18 cellular contexts compared by ENCODE assay signal in the genomic region with DNA sequence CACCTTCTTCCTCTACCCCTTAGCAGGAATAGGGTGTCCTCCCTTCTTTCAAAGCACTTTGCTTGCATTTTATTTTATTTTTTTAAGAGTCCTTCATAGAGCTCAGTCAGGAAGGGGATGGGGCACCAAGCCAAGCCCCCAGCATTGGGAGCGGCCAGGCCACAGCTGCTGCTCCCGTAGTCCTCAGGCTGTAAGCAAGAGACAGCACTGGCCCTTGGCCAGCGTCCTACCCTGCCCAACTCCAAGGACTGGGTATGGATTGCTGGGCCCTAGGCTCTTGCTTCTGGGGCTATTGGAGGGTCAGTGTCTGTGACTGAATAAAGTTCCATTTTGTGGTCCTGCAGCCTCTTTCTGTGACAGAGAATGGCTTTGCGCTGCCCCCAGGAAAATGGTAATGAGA. TPM values are rescaled to one million over a fixed set of nuclear protein-coding genes. Genes with fewer than 3 reads are reported as not detected.
DNase-seq lines count a peak whose midpoint lies in the region; ATAC-seq and TF ChIP-seq lines count a peak whose summit lies in the region.
"Had no signal": no experiment of that assay in that cellular context is flagged by ENCODE, and none has a peak within 500 bp of the region (broad histone marks: within the 10 kb centered on the region; RNA-seq: fewer than 3 reads in every experiment).

No MANE protein-coding gene starts in this region.

- H3K27me3 ChIP-seq in WERI-Rb-1 (ENCODE audit: insufficient read depth, low read depth, severe bottlenecking) (no peaks in the 10 kb centered on the region), suprapubic skin (no peaks in the 10 kb centered on the region)
- H3K27me3 ChIP-seq: tibial artery had no signal

- H3K4me1 ChIP-seq in mesodermal cell (ENCODE audit: control insufficient read depth, insufficient read depth, low read length, poor library complexity, severe bottlenecking) (peaks cover 3% of the 10 kb centered on the region), suprapubic skin (peaks cover 13% of the 10 kb centered on the region)

- no peaks in the 10 kb centered on the region for H3K9me3 ChIP-seq in WERI-Rb-1 (ENCODE audit: severe bottlenecking)
- H3K9me3 ChIP-seq in mesodermal cell (ENCODE audit: control insufficient read depth, low read length): no peaks in the 10 kb centered on the region
- no peaks in the 10 kb centered on the region for H3K9me3 ChIP-seq in suprapubic skin
- H3K9me3 ChIP-seq: tibial artery had no signal

- TF ChIP-seq CTCF in WERI-Rb-1 (IDR thresholded peaks at IDR 0.05; ENCODE audit: low read depth, low read length) (no peak), suprapubic skin (IDR thresholded peaks at IDR 0.05) (no peak)

- H3K4me3 Mint-ChIP-seq in activated naive CD8-positive, alpha-beta T cell: no peak overlapping the region
- no peak overlapping the region for H3K4me3 Mint-ChIP-seq in activated naive CD8-positive, alpha-beta T cell treated with anti-CD3 and anti-CD28 coated beads, Interleukin-2, amount 50 U/mL, for 24 hours

- ATAC-seq in activated naive CD8-positive, alpha-beta T cell treated with anti-CD3 and anti-CD28 coated beads, Interleukin-2, amount 50 U/mL, for 24 hours: no peak
- no peak for ATAC-seq in HG03342 (IDR thresholded peaks at IDR 0.05; ENCODE audit: unreplicated experiment)

- peak overlapping the region; percentile 14; the same call in 1 of the 2 replicates for H3K27ac ChIP-seq in WERI-Rb-1
- H3K27ac ChIP-seq in mesodermal cell (ENCODE audit: low read depth, low read length, severe bottlenecking): peak overlapping the region; percentile 23
- H3K27ac ChIP-seq in suprapubic skin: peak overlapping the region; percentile 23
- H3K27ac ChIP-seq: tibial artery had no signal

- no peaks in the 10 kb centered on the region for H3K9me3 Mint-ChIP-seq in activated naive CD8-positive, alpha-beta T cell (ENCODE audit: low read depth)
- H3K9me3 Mint-ChIP-seq in activated naive CD8-positive, alpha-beta T cell treated with anti-CD3 and anti-CD28 coated beads, Interleukin-2, amount 50 U/mL, for 24 hours: no peaks in the 10 kb centered on the region

- WGBS in mesodermal cell (ENCODE audit: insufficient coverage in 2 of 2), 2 experiments: 87 to 95% methylated on average over 4 of the region's 4 CpGs
- 67% methylated on average over 4 of the region's 4 CpGs for WGBS in suprapubic skin

- TF ChIP-seq EP300 in suprapubic skin (IDR thresholded peaks at IDR 0.05): no peak

- no peak for TF ChIP-seq POLR2A in suprapubic skin (IDR thresholded peaks at IDR 0.05)

- H3K27ac Mint-ChIP-seq in activated naive CD8-positive, alpha-beta T cell: peak overlapping the region; percentile 47
- no peak overlapping the region for H3K27ac Mint-ChIP-seq in activated naive CD8-positive, alpha-beta T cell treated with anti-CD3 and anti-CD28 coated beads, Interleukin-2, amount 50 U/mL, for 24 hours

- DNase-seq in activated naive CD8-positive, alpha-beta T cell treated with anti-CD3 and anti-CD28 coated beads, Interleukin-2, amount 50 U/mL, for 24 hours: no peak
- DNase-seq in WERI-Rb-1: no peak
- DNase-seq in suprapubic skin (ENCODE audit: low spot score in 2 of 2): no peak
- DNase-seq in ecto neural progenitor cell (ENCODE audit: low spot score): no peak
- DNase-seq in COLO829 (ENCODE audit: low spot score): no peak
- DNase-seq: DMS79; left colon; MM.1S; NCI-H2081; NCI-H748 treated with DMSO at 0.1 percent for 48 hours; retina; stimulated activated CD4-positive, alpha-beta T cell treated with anti-CD3 and anti-CD28 coated beads, Interleukin-1b, Interleukin-23, amount 100 ng/mL, for 48 hours; tibial artery had no signal

- peaks cover 18% of the 10 kb centered on the region for H3K4me1 Mint-ChIP-seq in activated naive CD8-positive, alpha-beta T cell (ENCODE audit: low read depth)
- peaks cover 18% of the 10 kb centered on the region for H3K4me1 Mint-ChIP-seq in activated naive CD8-positive, alpha-beta T cell treated with anti-CD3 and anti-CD28 coated beads, Interleukin-2, amount 50 U/mL, for 24 hours

- H3K36me3 ChIP-seq in WERI-Rb-1 (peaks cover 62% of the 10 kb centered on the region), mesodermal cell (ENCODE audit: control insufficient read depth, insufficient read depth, low read length) (peaks cover 70% of the 10 kb centered on the region), suprapubic skin (peaks cover 62% of the 10 kb centered on the region)

- no peaks in the 10 kb centered on the region for H3K27me3 Mint-ChIP-seq in activated naive CD8-positive, alpha-beta T cell
- H3K27me3 Mint-ChIP-seq in activated naive CD8-positive, alpha-beta T cell treated with anti-CD3 and anti-CD28 coated beads, Interleukin-2, amount 50 U/mL, for 24 hours: no peaks in the 10 kb centered on the region

- H3K4me3 ChIP-seq in WERI-Rb-1 (ENCODE audit: low read depth, low read length) (no peak overlapping the region), mesodermal cell (ENCODE audit: extremely low read depth, insufficient read depth, low read length, poor library complexity, severe bottlenecking) (no peak overlapping the region), suprapubic skin (no peak overlapping the region)
- H3K4me3 ChIP-seq: tibial artery had no signal

- H3K36me3 Mint-ChIP-seq in activated naive CD8-positive, alpha-beta T cell: no peaks in the 10 kb centered on the region
- peaks cover 16% of the 10 kb centered on the region for H3K36me3 Mint-ChIP-seq in activated naive CD8-positive, alpha-beta T cell treated with anti-CD3 and anti-CD28 coated beads, Interleukin-2, amount 50 U/mL, for 24 hours (ENCODE audit: low read depth)

RNA-seq across cellular contexts. Expression of gene TMUB2, which starts 4.6 kb away (rescaled TPM):
- 36.3 TPM for polyA plus RNA-seq in mesodermal cell (2013, experiment 1 of 2)
- polyA plus RNA-seq in mesodermal cell (2013, experiment 2 of 2): 30.8 TPM
- 10 to 100 TPM; 31.5 to 48.8 (median 36.1) TPM for total RNA-seq in suprapubic skin

RNA-seq across cellular contexts. Expression of gene ATXN7L3, which starts 8.3 kb away (rescaled TPM):
- 72.6 TPM for polyA plus RNA-seq in mesodermal cell (2013, experiment 1 of 2)
- polyA plus RNA-seq in mesodermal cell (2013, experiment 2 of 2): 63.1 TPM
- 10 to 100 TPM; 44.1 to 75.0 (median 67.3) TPM for total RNA-seq in suprapubic skin

RNA-seq across cellular contexts. Expression of gene ASB16, which starts 20.9 kb away (rescaled TPM):
- not detected for polyA plus RNA-seq in mesodermal cell (2013, experiment 1 of 2)
- not detected for polyA plus RNA-seq in mesodermal cell (2013, experiment 2 of 2)
- total RNA-seq in suprapubic skin: not detected
- total RNA-seq: dermis microvascular lymphatic vessel endothelial cell, HT1080 had no signal

RNA-seq across cellular contexts. Expression of gene UBTF, which starts 28.1 kb away (rescaled TPM):
- 40.7 TPM for polyA plus RNA-seq in mesodermal cell (2013, experiment 1 of 2)
- polyA plus RNA-seq in mesodermal cell (2013, experiment 2 of 2): 41.7 TPM
- 100 to 1,000 TPM in 1 of 4 donors, 10 to 100 TPM in 3; 54.8 to 102 (median 71.8) TPM for total RNA-seq in suprapubic skin

RNA-seq across cellular contexts. Expression of gene HROB, which starts 49.7 kb away (rescaled TPM):
- 9.4 TPM for polyA plus RNA-seq in mesodermal cell (2013, experiment 1 of 2)
- polyA plus RNA-seq in mesodermal cell (2013, experiment 2 of 2): 7.0 TPM
- total RNA-seq in suprapubic skin: 1 to 10 TPM; 1.6 to 3.7 (median 2.4) TPM
